In genomic region chr7:149770728-149771127, GRCh38 we compare ENCODE assay signal across 9 cellular contexts. TPM values are rescaled to one million over a fixed set of nuclear protein-coding genes. Genes with fewer than 3 reads are reported as not detected.
DNase-seq lines count a peak whose midpoint lies in the region; ATAC-seq, FAIRE-seq and TF ChIP-seq lines count a peak whose summit lies in the region.
"Had no signal": no experiment of that assay in that cellular context is flagged by ENCODE, and none has a peak within 500 bp of the region (broad histone marks: within the 10 kb centered on the region; RNA-seq: fewer than 3 reads in every experiment).

No MANE protein-coding gene starts in this region.

- no peak overlapping the region for H3K27ac ChIP-seq in H9 (ENCODE audit: insufficient read length, low read depth, low read length)
- peak overlapping the region; percentile 66; the same call in 1 of the 3 replicates for H3K27ac ChIP-seq in K562 (ENCODE audit: extremely low read depth, low read depth, low read length)
- no peak overlapping the region for H3K27ac ChIP-seq in neural progenitor cell

- TF ChIP-seq EP300 in K562 (IDR thresholded peaks at IDR 0.05; ENCODE audit: low read length), result no peak

- H3K4ac ChIP-seq in H9 (ENCODE audit: low read depth, low read length), result no peak overlapping the region

- TF ChIP-seq RAD21 in K562 (CRISPR knock-in tag; conservative IDR thresholded peaks at IDR 0.05 in 1 of 2, IDR thresholded peaks at IDR 0.05 in 1 of 2), result no peak

- no peak overlapping the region for H2BK20ac ChIP-seq in H9 (ENCODE audit: low read depth, low read length, poor library complexity, severe bottlenecking)

- CTCF ChIA-PET in K562 (lab: Yijun Ruan, JAX; ENCODE audit: low intra/inter-chr PET ratio), result no interaction called here

- no peaks in the 10 kb centered on the region for H3K9me3 ChIP-seq in H9 (ENCODE audit: control insufficient read depth, low read depth, low read length)
- H3K9me3 ChIP-seq in K562 (replicated peaks; ENCODE audit: control insufficient read depth, insufficient read depth, low read depth, low read length), result no peaks in the 10 kb centered on the region
- H3K9me3 ChIP-seq in neural progenitor cell (ENCODE audit: low read depth), result no peaks in the 10 kb centered on the region

- BruUV-seq in K562 (replicated peaks; lab: Mats Ljungman, UMichigan), result no TSS peak

- no peak overlapping the region for H4K91ac ChIP-seq in H9 (ENCODE audit: insufficient read length, low read depth, low read length)

- H3K4me2 ChIP-seq in H9 (ENCODE audit: insufficient read depth, insufficient read length, low read length) (no peak overlapping the region), K562 (ENCODE audit: insufficient read depth, low read length) (no peak overlapping the region), neural progenitor cell (peak overlapping the region; percentile 97)

- no peak overlapping the region for H3K23ac ChIP-seq in H9 (ENCODE audit: insufficient read length, low read depth, low read length)

- H3K36me3 ChIP-seq in K562 (ENCODE audit: control insufficient read depth, insufficient read depth, low read length) (peaks cover 41% of the 10 kb centered on the region; the same call in 1 of the 3 replicates), neural progenitor cell (no peaks in the 10 kb centered on the region)

- H3K27me3 ChIP-seq in H9 (ENCODE audit: insufficient read depth, low read length), result peaks cover 66% of the 10 kb centered on the region
- H3K27me3 ChIP-seq in K562 (ENCODE audit: control insufficient read depth in 2 of 2, insufficient read depth in 2 of 2, low read length in 2 of 2), result no peaks in the 10 kb centered on the region
- H3K27me3 ChIP-seq in neural progenitor cell, result peaks cover 92% of the 10 kb centered on the region

- no peak overlapping the region for H3K18ac ChIP-seq in H9 (ENCODE audit: insufficient read length, low read depth, low read length)

- TF ChIP-seq CTCF in CD14-positive monocyte (IDR thresholded peaks at IDR 0.05), result no peak
- no peak for TF ChIP-seq CTCF in H9 (conservative IDR thresholded peaks at IDR 0.05)
- no peak for TF ChIP-seq CTCF in K562 (IDR thresholded peaks at IDR 0.05 in 2 of 3, conservative IDR thresholded peaks at IDR 0.05 in 1 of 3; ENCODE audit: insufficient read depth in 2 of 3, low read depth in 1 of 3, low read length in 3 of 3)
- no peak for TF ChIP-seq CTCF in neural progenitor cell (IDR thresholded peaks at IDR 0.05)

- H3K14ac ChIP-seq in H9 (ENCODE audit: insufficient read depth, low read length), result no peak overlapping the region

- H2AFZ ChIP-seq in H9 (ENCODE audit: low read length), result no peak overlapping the region
- no peak overlapping the region for H2AFZ ChIP-seq in K562 (ENCODE audit: low read depth, low read length)
- no peak overlapping the region for H2AFZ ChIP-seq in neural progenitor cell (replicated peaks)

- DNase-seq in CD14-positive monocyte (ENCODE audit: low spot score), result no peak
- no peak for DNase-seq in H9
- DNase-seq in K562 (ENCODE audit: extremely low read depth in 1 of 4, low spot score in 3 of 4), result peak in 1 of 4 experiments; percentile 24
- no peak for DNase-seq in neural progenitor cell (ENCODE audit: low spot score)
- DNase-seq in NCI-H128 (lab: John Stamatoyannopoulos, UW; ENCODE audit: unreplicated experiment), result no peak
- no peak for DNase-seq in HT-29 (ENCODE audit: low spot score)
- DNase-seq in ecto neural progenitor cell (ENCODE audit: low spot score), result no peak
- DNase-seq: NCI-H187 had no signal

- H3K4me1 ChIP-seq in H9 (ENCODE audit: insufficient read depth, low read length) (no peaks in the 10 kb centered on the region), K562 (replicated peaks in 1 of 2; ENCODE audit: control insufficient read depth in 2 of 2, insufficient read depth in 2 of 2, low read length in 2 of 2) (peaks cover 16 to 59% of the 10 kb centered on the region in 2 experiments), neural progenitor cell (peaks cover 24% of the 10 kb centered on the region)

- intact Hi-C loops in CD14-positive monocyte (cut with micrococcal nuclease) (loop anchor here (5.0 to 10.0 kb wide), 3 partner anchors 58 to 276 kb away; partner anchors contain the start of genes ZNF746 (in 1 of the 2) and ZNF862 (in 1 of the 2)), K562 (cut with micrococcal nuclease) (loop anchor here (2.0 kb wide), 1 partner anchor 16 kb away; no protein-coding TSS in a partner anchor)

- H2AK5ac ChIP-seq in H9 (ENCODE audit: insufficient read length, low read length), result no peak overlapping the region

- H4K20me1 ChIP-seq in H9 (ENCODE audit: control insufficient read depth, insufficient read depth, insufficient read length) (no peaks in the 10 kb centered on the region), K562 (replicated peaks; ENCODE audit: control insufficient read depth, insufficient read depth, low read length) (0 out of 2 replicates have a peak, but pooled peaks cover 5% of the 10 kb centered on the region), neural progenitor cell (ENCODE audit: low read depth) (peaks cover 27% of the 10 kb centered on the region)

- FAIRE-seq in K562 (lab: Jason Lieb, UNC), result no peak

- POLR2A ChIA-PET in K562 (lab: Yijun Ruan, JAX), result interaction anchor here (0.7 to 2.1 kb wide), 5 partner anchors 8 to 46 kb away, joined by 3 to 14 read pairs (median 3); no protein-coding TSS in a partner anchor

- H3K56ac ChIP-seq in H9 (ENCODE audit: insufficient read length, low read depth, low read length), result no peak overlapping the region

- no peaks in the 10 kb centered on the region for H3K79me1 ChIP-seq in H9 (ENCODE audit: insufficient read depth, low read depth, low read length, poor library complexity, severe bottlenecking)

- H3K4me3 Mint-ChIP-seq in CD14-positive monocyte (peak overlapping the region; percentile 67), H9 (peak overlapping the region; percentile 45 to 71; a peak in 4 of 5 replicates), neural progenitor cell (peak overlapping the region; percentile 76)

- no peak overlapping the region for H3T11ph ChIP-seq in H9 (ENCODE audit: low read length)

- WGBS in H9 (ENCODE audit: extremely low coverage, insufficient read length, low lambda C conversion rate), result no CpG with 5 or more reads among the region's 3 CpGs
- 69% methylated on average over 3 of the region's 3 CpGs for WGBS in K562 (ENCODE audit: insufficient coverage, low coverage, missing lambda C conversion rate)

- H4K8ac ChIP-seq in H9 (replicated peaks; ENCODE audit: insufficient read length, low read depth, low read length), result no peak overlapping the region

- H3K9ac ChIP-seq in H9 (ENCODE audit: extremely low read depth, insufficient read length, low read length), result no peak overlapping the region
- H3K9ac ChIP-seq in K562 (ENCODE audit: insufficient read depth in 1 of 2, low read depth in 2 of 2, low read length in 2 of 2), result peak overlapping the region; percentile 56 to 82; a peak in 1 of 4 replicates
- H3K9ac ChIP-seq in neural progenitor cell, result no peak overlapping the region

- no peak overlapping the region for H2BK120ac ChIP-seq in H9 (ENCODE audit: low read depth, low read length, poor library complexity, severe bottlenecking)

- peak overlapping the region in 3 of 7 donors; percentile 16 to 84 (median 57) for H3K27ac Mint-ChIP-seq in CD14-positive monocyte
- H3K27ac Mint-ChIP-seq in H9, result no peak overlapping the region
- H3K27ac Mint-ChIP-seq in neural progenitor cell, result no peak overlapping the region

- peaks cover 0 to 15% (median 11%) of the 10 kb centered on the region in 7 donors for H3K9me3 Mint-ChIP-seq in CD14-positive monocyte
- H3K9me3 Mint-ChIP-seq in H9, result no peaks in the 10 kb centered on the region
- H3K9me3 Mint-ChIP-seq in neural progenitor cell, result no peaks in the 10 kb centered on the region

- H3K27me3 Mint-ChIP-seq in CD14-positive monocyte (ENCODE audit: low read depth in 3 of 3) (peaks cover 0 to 5% (median 0%) of the 10 kb centered on the region in 3 donors), H9 (ENCODE audit: low read depth) (peaks cover 89% of the 10 kb centered on the region), neural progenitor cell (ENCODE audit: insufficient read depth, low read depth) (peaks cover 35% of the 10 kb centered on the region)

- in situ Hi-C loops in K562 (cut with MboI), result no loop called here

- H2BK15ac ChIP-seq in H9 (ENCODE audit: low read depth, low read length), result no peak overlapping the region

- H2BK12ac ChIP-seq in H9 (ENCODE audit: insufficient read length, low read depth, low read length), result no peak overlapping the region

- H3K79me2 ChIP-seq in H9 (ENCODE audit: insufficient read depth, low read length) (no peaks in the 10 kb centered on the region), K562 (ENCODE audit: control insufficient read depth, insufficient read depth, low read length) (peaks cover 5% of the 10 kb centered on the region; the same call in 1 of the 3 replicates), neural progenitor cell (ENCODE audit: low read depth) (no peaks in the 10 kb centered on the region)

- peaks cover 15% of the 10 kb centered on the region for H3K23me2 ChIP-seq in H9 (ENCODE audit: insufficient read length, low read depth, low read length, poor library complexity, severe bottlenecking)

- ATAC-seq in K562, result no peak

- H3F3A ChIP-seq in neural progenitor cell (ENCODE audit: low read depth), result peaks cover 16% of the 10 kb centered on the region

- H3K4me3 ChIP-seq in K562 (peak overlapping the region; percentile 59; the same call in 1 of the 2 replicates), neural progenitor cell (peak overlapping the region; percentile 88)

- H2BK5ac ChIP-seq in H9 (ENCODE audit: insufficient read length, low read length), result no peak overlapping the region

- H3K4me1 Mint-ChIP-seq in CD14-positive monocyte (peaks cover 30% of the 10 kb centered on the region), H9 (peaks cover 11 to 33% of the 10 kb centered on the region in 2 experiments), neural progenitor cell (peaks cover 32% of the 10 kb centered on the region)

- no peaks in the 10 kb centered on the region for H3K9me1 ChIP-seq in K562 (ENCODE audit: control insufficient read depth, insufficient read depth, low read length)

- H3K36me3 Mint-ChIP-seq in CD14-positive monocyte, result peaks cover 48 to 52% of the 10 kb centered on the region in 2 donors
- no peaks in the 10 kb centered on the region; a peak in 1 of 7 replicates for H3K36me3 Mint-ChIP-seq in H9 (ENCODE audit: insufficient read depth in 1 of 3, low read depth in 3 of 3)
- peaks cover 10% of the 10 kb centered on the region for H3K36me3 Mint-ChIP-seq in neural progenitor cell

- no peak for TF ChIP-seq POLR2A in K562 (conservative IDR thresholded peaks at IDR 0.05)

- H4K5ac ChIP-seq in H9 (ENCODE audit: insufficient read length, low read depth, low read length), result no peak overlapping the region

RNA-seq across cellular contexts. Expression of gene ZNF467, which starts 2.7 kb away (rescaled TPM):
- polyA plus RNA-seq in CD14-positive monocyte (10 to 100 TPM; 43.4 to 52.8 TPM), K562 (2011; rRNA removed) (2.4 and 3.9 TPM in 2 replicates), K562 (2014; fragmentation: Illumina TruSeq; extraction: Trizol) (1.7 and 3.2 TPM in 2 replicates), K562 (2014; fragmentation: Nextera tagmentation; extraction: Ambion mirVana) (under 1 TPM; 0.32 to 0.42 TPM), K562 (2014; rRNA removed) (6.6 and 8.3 TPM in 2 replicates)
- total RNA-seq in H9 (2021) (0.31 and 0.35 TPM in 2 replicates), K562 (2014; rRNA removed) (2.8 and 4.6 TPM in 2 replicates), K562 (2014; rRNA removed; fragmentation: Illumina TruSeq; extraction: Trizol) (0.80 and 1.3 TPM in 2 replicates), K562 (2015; rRNA removed; fragmentation: Illumina TruSeq; extraction: Trizol) (1.6 and 2.0 TPM in 2 replicates), K562 (2021) (14.2 and 16.2 TPM in 2 replicates), neural progenitor cell (ENCODE audit: low replicate concordance) (0.17 and 1.7 TPM in 2 replicates)
- 3.6 and 10.3 TPM in 2 replicates for total RNA-seq in K562 (2011; cell fraction: chromatin; rRNA removed; ENCODE audit: low replicate concordance)
- 7.6 and 11.7 TPM in 2 replicates for total RNA-seq in K562 (2011; cell fraction: nucleolus; rRNA removed)
- 5.1 and 5.6 TPM in 2 replicates for total RNA-seq in K562 (2011; cell fraction: nucleoplasm; rRNA removed)
- 3.2 and 8.5 TPM in 2 replicates for polyA plus RNA-seq in K562 (2011; cell fraction: cytosol; rRNA removed)
- polyA plus RNA-seq in K562 (2011; cell fraction: nucleus; rRNA removed), result 17.0 and 31.8 TPM in 2 replicates
- polyA plus RNA-seq in K562 (2012), result 15.3 and 17.0 TPM in 2 replicates
- 0.60 and 1.1 TPM in 2 replicates for polyA minus RNA-seq in K562 (2011; rRNA and poly(A)+ RNA removed)
- 7.6 and 15.2 TPM in 2 replicates for polyA minus RNA-seq in K562 (2011; cell fraction: cytosol; rRNA and poly(A)+ RNA removed)
- polyA minus RNA-seq in K562 (2011; cell fraction: nucleus; rRNA and poly(A)+ RNA removed), result 3.4 and 4.0 TPM in 2 replicates
- 0.63 and 0.66 TPM in 2 replicates for total RNA-seq in HT-29 (2014; rRNA removed; shearing (Covaris generic))
- total RNA-seq: T-helper 1 cell treated with Interleukin-12 subunit alpha and Interleukin-12 subunit beta and Interleukin-4 antibody, amounts not matched to agents 30 ng/mL and 1 ng/mL, for 36 hours had no signal

Comparison
In these comparisons a context has a peak if more than half of its experiments do, and no peak if none do; other contexts are left out.
1. H3K9ac ChIP-seq: peak in K562 (2 of 2); none in H9 (single experiment) and neural progenitor cell (single experiment).
2. Peak in every context shown above with its lines, with median percentiles within 50 percentile points of each other: H3K4me3 Mint-ChIP-seq.